Comparison of ENCODE assay signal across 8 cellular contexts in genomic region chr6:18528084-18528743, GRCh38.
DNase-seq lines count a peak whose midpoint lies in the region; ATAC-seq and TF ChIP-seq lines count a peak whose summit lies in the region.

No MANE protein-coding gene starts in this region.

- no peaks in the 10 kb centered on the region for H3K4me1 ChIP-seq in PC-3 (ENCODE audit: insufficient read depth, low read length)

- no peaks in the 10 kb centered on the region for H3K9me3 ChIP-seq in PC-3 (ENCODE audit: low read length)

- no peak overlapping the region for H3K27ac ChIP-seq in PC-3 (ENCODE audit: low read length)

- intact Hi-C loops in PC-3 (cut with micrococcal nuclease) = loop anchor here (2.0 kb wide), 1 partner anchor 1529 kb away; no protein-coding TSS in a partner anchor

- no peak overlapping the region for H3K4me2 ChIP-seq in PC-3 (ENCODE audit: low read length)

- ATAC-seq in PC-3 (peak; percentile 68), HG03025 (IDR thresholded peaks at IDR 0.05; ENCODE audit: low FRiP score, unreplicated experiment) (no peak), GM18867 (IDR thresholded peaks at IDR 0.05; ENCODE audit: unreplicated experiment) (no peak)

- in situ Hi-C loops in ACHN (cut with HindIII; ENCODE audit: low pct_ligation_motif_present, low pct_unique_long_range_greater_than_20kb, low sequenced_read_pairs) = no loop called here

- no peak overlapping the region for H3K9ac ChIP-seq in PC-3 (ENCODE audit: low read length)

- BruUV-seq in PC-3 (replicated peaks; lab: Mats Ljungman, UMichigan) = no TSS peak

- H2AFZ ChIP-seq in PC-3 (ENCODE audit: low read length) = no peak overlapping the region

- no peaks in the 10 kb centered on the region for H4K20me1 ChIP-seq in PC-3 (ENCODE audit: low read length)

- POLR2A ChIA-PET in PC-3 (lab: Charles Lee; ENCODE audit: unreplicated experiment) = interaction anchor here (0.6 kb wide), 2 partner anchors 141 to 1192 kb away, joined by 3 read pairs; partner anchors contain the start of gene RNF144B

- TF ChIP-seq CTCF in PC-3 (conservative IDR thresholded peaks at IDR 0.05; ENCODE audit: low read depth, low read length) (peak; percentile 72), fibroblast of the aortic adventitia (IDR thresholded peaks at IDR 0.05; ENCODE audit: insufficient read depth, low read length) (peak; percentile 25)

- H3K27me3 ChIP-seq in PC-3 (ENCODE audit: low read length) = peaks cover 18% of the 10 kb centered on the region

- H3F3A ChIP-seq in PC-3 (ENCODE audit: low read length, unreplicated experiment) = no peaks in the 10 kb centered on the region

- H3K79me2 ChIP-seq in PC-3 (ENCODE audit: low read length) = no peaks in the 10 kb centered on the region

- DNase-seq in ACHN = peak; percentile 40
- peak; percentile 21 for DNase-seq in HT1080 (ENCODE audit: low read depth)
- DNase-seq in PC-3 = peak; percentile 55
- peak; percentile 46 for DNase-seq in fibroblast of the aortic adventitia (ENCODE audit: low read depth)
- no peak for DNase-seq in GOT3 (lab: John Stamatoyannopoulos, UW)
- DNase-seq in activated T-cell treated with anti-CD3 and anti-CD28 coated beads for 4 hours = no peak

- H3K9me2 ChIP-seq in PC-3 (replicated peaks; ENCODE audit: low read length) = no peaks in the 10 kb centered on the region

- no peaks in the 10 kb centered on the region for H3K36me3 ChIP-seq in PC-3 (ENCODE audit: low read depth, low read length)

- H3K4me3 ChIP-seq in PC-3 (ENCODE audit: low read length) (no peak overlapping the region), fibroblast of the aortic adventitia (ENCODE audit: low read depth, low read length) (no peak overlapping the region)

- CTCF ChIA-PET in PC-3 (lab: Charles Lee) = interaction anchor here (0.5 to 1.1 kb wide), 3 partner anchors 462 to 1170 kb away, joined by 3 to 14 read pairs (median 4); no protein-coding TSS in a partner anchor

Comparison
In these comparisons a context has a peak if more than half of its experiments do, and no peak if none do; other contexts are left out.
1. DNase-seq: peak in ACHN (single experiment), HT1080 (single experiment), PC-3 (single experiment) and fibroblast of the aortic adventitia (single experiment); none in GOT3 (single experiment) and activated T-cell treated with anti-CD3 and anti-CD28 coated beads for 4 hours (single experiment).